28 cellular contexts compared by ENCODE assay signal in genomic region chr12:13583630-13584029, GRCh38.
"Had no signal": no experiment of that assay in that cellular context is flagged by ENCODE, and none has a peak within 500 bp of the region (broad histone marks: within the 10 kb centered on the region; RNA-seq: fewer than 3 reads in every experiment).

No MANE protein-coding gene starts in this region.

- H3K36me3 ChIP-seq: ascending aorta, breast epithelium, cardiac muscle cell, colonic mucosa, heart left ventricle had no signal

- ATAC-seq: activated CD8-positive, alpha-beta memory T cell treated with anti-CD3 and anti-CD28 coated beads, Interleukin-2, amount 10 ng/mL, durations not matched to agents 7 days and 5 days; activated CD8-positive, alpha-beta T cell treated with anti-CD3 and anti-CD28 coated beads, Interleukin-2, amount 10 ng/mL, durations not matched to agents 7 days and 5 days; activated naive CD4-positive, alpha-beta T cell treated with anti-CD3 and anti-CD28 coated beads, Interleukin-2, amount 50 U/mL, for 72 hours; activated T-cell treated with anti-CD3 and anti-CD28 coated beads, Interleukin-2, amount 50 U/mL, for 72 hours; esophagus mucosa; heart left ventricle had no signal

- FAIRE-seq: frontal cortex had no signal

- H3K9me3 Mint-ChIP-seq: activated naive CD4-positive, alpha-beta T cell treated with anti-CD3 and anti-CD28 coated beads, Interleukin-2, amount 10 ng/mL, durations not matched to agents 7 days and 5 days; activated naive CD4-positive, alpha-beta T cell treated with anti-CD3 and anti-CD28 coated beads, Interleukin-2, amount 50 U/mL, for 72 hours; activated naive CD8-positive, alpha-beta T cell treated with anti-CD3 and anti-CD28 coated beads, Interleukin-2, amount 10 ng/mL, durations not matched to agents 7 days and 5 days; activated T-cell treated with anti-CD3 and anti-CD28 coated beads, Interleukin-2, amount 50 U/mL, for 72 hours; brain had no signal

- H3K27me3 ChIP-seq: ascending aorta, breast epithelium, cardiac muscle cell, colonic mucosa had no signal

- H3K36me3 Mint-ChIP-seq: activated CD8-positive, alpha-beta memory T cell treated with anti-CD3 and anti-CD28 coated beads, Interleukin-2, amount 10 ng/mL, durations not matched to agents 7 days and 5 days; activated naive CD4-positive, alpha-beta T cell treated with anti-CD3 and anti-CD28 coated beads, Interleukin-2, amount 10 ng/mL, durations not matched to agents 7 days and 5 days; activated naive CD4-positive, alpha-beta T cell treated with anti-CD3 and anti-CD28 coated beads, Interleukin-2, amount 50 U/mL, for 72 hours; activated naive CD8-positive, alpha-beta T cell treated with anti-CD3 and anti-CD28 coated beads, Interleukin-2, amount 10 ng/mL, durations not matched to agents 7 days and 5 days; brain had no signal

- H3K27me3 Mint-ChIP-seq: activated naive CD4-positive, alpha-beta T cell treated with anti-CD3 and anti-CD28 coated beads, Interleukin-2, amount 10 ng/mL, durations not matched to agents 7 days and 5 days had no signal

- H3K4me1 ChIP-seq: ascending aorta, breast epithelium, colonic mucosa, heart left ventricle had no signal

- H3K27ac Mint-ChIP-seq: activated CD8-positive, alpha-beta memory T cell treated with anti-CD3 and anti-CD28 coated beads, Interleukin-2, amount 10 ng/mL, durations not matched to agents 7 days and 5 days; activated CD8-positive, alpha-beta T cell treated with anti-CD3 and anti-CD28 coated beads, Interleukin-2, amount 10 ng/mL, durations not matched to agents 7 days and 5 days; activated naive CD4-positive, alpha-beta T cell treated with anti-CD3 and anti-CD28 coated beads, Interleukin-2, amount 10 ng/mL, durations not matched to agents 7 days and 5 days; activated naive CD4-positive, alpha-beta T cell treated with anti-CD3 and anti-CD28 coated beads, Interleukin-2, amount 50 U/mL, for 72 hours; activated naive CD8-positive, alpha-beta T cell treated with anti-CD3 and anti-CD28 coated beads, Interleukin-2, amount 10 ng/mL, durations not matched to agents 7 days and 5 days; activated T-cell treated with anti-CD3 and anti-CD28 coated beads, Interleukin-2, amount 50 U/mL, for 72 hours had no signal

- H3K9me3 ChIP-seq: ascending aorta, breast epithelium, colonic mucosa, heart left ventricle had no signal

- DNase-seq: activated CD4-positive, alpha-beta T cell treated with anti-CD3 and anti-CD28 coated beads for 1 hour; activated CD4-positive, alpha-beta T cell treated with anti-CD3 and anti-CD28 coated beads for 4 hours; activated CD4-positive, alpha-beta T cell treated with anti-CD3 and anti-CD28 coated beads, Interleukin-2, amount 50 U/mL, for 1 hour; activated CD4-positive, alpha-beta T cell treated with anti-CD3 and anti-CD28 coated beads, Interleukin-2, amount 50 U/mL, for 48 hours; activated CD8-positive, alpha-beta memory T cell treated with anti-CD3 and anti-CD28 coated beads, Interleukin-2, amount 10 ng/mL, durations not matched to agents 7 days and 5 days; activated CD8-positive, alpha-beta memory T cell treated with anti-CD3 and anti-CD28 coated beads, Interleukin-2, amount 50 U/mL, for 4 hours; activated CD8-positive, alpha-beta T cell treated with anti-CD3 and anti-CD28 coated beads, Interleukin-2, amount 10 ng/mL, durations not matched to agents 7 days and 5 days; activated gamma-delta T cell; activated naive CD4-positive, alpha-beta T cell; activated naive CD4-positive, alpha-beta T cell treated with anti-CD3 and anti-CD28 coated beads, Interleukin-2, amount 10 ng/mL, durations not matched to agents 7 days and 5 days; activated naive CD8-positive, alpha-beta T cell treated with anti-CD3 and anti-CD28 coated beads, Interleukin-2, amount 10 ng/mL, durations not matched to agents 7 days and 5 days; activated T-cell treated with anti-CD3 and anti-CD28 coated beads, Interleukin-2, amount 50 U/mL, for 1 hour; activated T-cell treated with anti-CD3 and anti-CD28 coated beads, Interleukin-2, amount 50 U/mL, for 72 hours; central memory CD4-positive, alpha-beta T cell; cerebellar nuclear complex; colonic mucosa; effector CD8-positive, alpha-beta T cell; foreskin fibroblast; glutamatergic neuron; heart left ventricle; T-helper 2 cell had no signal

- H3K4me3 ChIP-seq: ascending aorta, breast epithelium, cardiac muscle cell, colonic mucosa, heart left ventricle had no signal

- H3K27ac ChIP-seq: ascending aorta, breast epithelium, cardiac muscle cell, colonic mucosa, heart left ventricle had no signal

- H3K4me1 Mint-ChIP-seq: activated naive CD4-positive, alpha-beta T cell treated with anti-CD3 and anti-CD28 coated beads, Interleukin-2, amount 10 ng/mL, durations not matched to agents 7 days and 5 days had no signal

- H3K4me3 Mint-ChIP-seq: activated CD8-positive, alpha-beta memory T cell treated with anti-CD3 and anti-CD28 coated beads, Interleukin-2, amount 10 ng/mL, durations not matched to agents 7 days and 5 days; activated CD8-positive, alpha-beta T cell treated with anti-CD3 and anti-CD28 coated beads, Interleukin-2, amount 10 ng/mL, durations not matched to agents 7 days and 5 days; activated naive CD4-positive, alpha-beta T cell treated with anti-CD3 and anti-CD28 coated beads, Interleukin-2, amount 10 ng/mL, durations not matched to agents 7 days and 5 days; activated naive CD8-positive, alpha-beta T cell treated with anti-CD3 and anti-CD28 coated beads, Interleukin-2, amount 10 ng/mL, durations not matched to agents 7 days and 5 days; activated T-cell treated with anti-CD3 and anti-CD28 coated beads, Interleukin-2, amount 50 U/mL, for 72 hours; brain had no signal
